2 cellular contexts compared by ENCODE assay signal in genomic region chr2:113499019-113499885, GRCh38. TPM values are rescaled to one million over a fixed set of nuclear protein-coding genes. Genes with fewer than 3 reads are reported as not detected.
"Had no signal": no experiment of that assay in that cellular context is flagged by ENCODE, and none has a peak within 500 bp of the region (broad histone marks: within the 10 kb centered on the region; RNA-seq: fewer than 3 reads in every experiment).

No MANE protein-coding gene starts in this region.

RNA-seq across cellular contexts. Expression of gene FOXD4L1, which starts 0.8 kb away (rescaled TPM):
- total RNA-seq: epithelial cell of proximal tubule, skeletal muscle tissue had no signal
